In genomic region chr11:89736566-89736965, GRCh38 we compare ENCODE assay signal across 22 cellular contexts. TPM values are rescaled to one million over a fixed set of nuclear protein-coding genes. Genes with fewer than 3 reads are reported as not detected.
A peak's percentile ranks its signal among the peaks of the same experiment; 100 is the strongest.
DNase-seq lines count a peak whose midpoint lies in the region; ATAC-seq, FAIRE-seq and TF ChIP-seq lines count a peak whose summit lies in the region.
"Had no signal": no experiment of that assay in that cellular context is flagged by ENCODE, and none has a peak within 500 bp of the region (broad histone marks: within the 10 kb centered on the region; RNA-seq: fewer than 3 reads in every experiment).

No MANE protein-coding gene starts in this region.

- no peak for ATAC-seq in GM19023 (IDR thresholded peaks at IDR 0.05; ENCODE audit: unreplicated experiment)

- H3K9me3 ChIP-seq in kidney (ENCODE audit: control insufficient read depth in 1 of 2, low read length in 2 of 2), result no peaks in the 10 kb centered on the region
- H3K9me3 ChIP-seq in A673 (ENCODE audit: low read depth, low read length, poor library complexity, severe bottlenecking), result no peaks in the 10 kb centered on the region
- H3K9me3 ChIP-seq: Caco-2, SJCRH30 had no signal

- BruUV-seq in A673 (replicated peaks; lab: Mats Ljungman, UMichigan), result no TSS peak

- intact Hi-C loops in kidney (cut with DNase I), result no loop called here
- intact Hi-C loops in A673 (cut with micrococcal nuclease; ENCODE audit: unreplicated experiment), result no loop called here

- H3K4me1 ChIP-seq in kidney (ENCODE audit: control insufficient read depth in 1 of 2, insufficient read depth in 1 of 2, low read depth in 1 of 2, low read length in 2 of 2) (no peaks in the 10 kb centered on the region), A673 (ENCODE audit: insufficient read depth, low read length, poor library complexity, severe bottlenecking) (no peaks in the 10 kb centered on the region)
- H3K4me1 ChIP-seq: Caco-2, SJCRH30 had no signal

- no peak overlapping the region for H3K4me3 ChIP-seq in epithelial cell of esophagus (ENCODE audit: low read length)
- H3K4me3 ChIP-seq in kidney (ENCODE audit: low read length in 2 of 2), result no peak overlapping the region
- no peak overlapping the region for H3K4me3 ChIP-seq in A673 (ENCODE audit: low read depth, low read length, poor library complexity, severe bottlenecking)
- H3K4me3 ChIP-seq: SJCRH30 had no signal

- no peak overlapping the region for H3K9ac ChIP-seq in kidney (ENCODE audit: low read length in 2 of 2)

- CTCF ChIA-PET in A673 (lab: Charles Lee), result no interaction called here

- no peak for TF ChIP-seq CTCF in epithelial cell of esophagus (IDR thresholded peaks at IDR 0.05; ENCODE audit: insufficient read depth, low read depth, low read length, missing control alignments)
- no peak for TF ChIP-seq CTCF in kidney (IDR thresholded peaks at IDR 0.05; ENCODE audit: borderline replicate concordance, extremely low read depth, insufficient read depth)
- TF ChIP-seq CTCF in A673 (conservative IDR thresholded peaks at IDR 0.05; ENCODE audit: low read depth, low read length), result no peak

- DNase-seq in ELF-1 (ENCODE audit: low read depth, low spot score) (peak; percentile 8), SK-MEL-5 (ENCODE audit: low read depth, low spot score) (peak; percentile 30), epithelial cell of esophagus (ENCODE audit: low read depth) (peak; percentile 4), putamen (ENCODE audit: low spot score) (peak; percentile 55), kidney (no peak), A673 (ENCODE audit: low spot score) (no peak)
- DNase-seq: Caco-2; DMS153; EL; H9; IMR-90; Karpas-422; MM.1S; NCI-H1092 treated with DMSO at 0.1 percent for 48 hours; NCI-H1694 treated with DMSO at 0.1 percent for 48 hours; NCI-H69; NK-92 treated with Interleukin-12 subunit alpha and Interleukin-12 subunit beta, amount 100 ng/mL, for 24 hours; RPMI8226; SJCRH30 had no signal

- H3K27ac ChIP-seq in kidney (ENCODE audit: low read depth in 2 of 2, low read length in 2 of 2) (no peak overlapping the region), A673 (ENCODE audit: low read depth, low read length, poor library complexity, severe bottlenecking) (no peak overlapping the region)
- H3K27ac ChIP-seq: SJCRH30 had no signal

- H3K36me3 ChIP-seq in kidney (ENCODE audit: control insufficient read depth in 1 of 2, insufficient read depth in 2 of 2, low read length in 2 of 2) (no peaks in the 10 kb centered on the region), A673 (ENCODE audit: insufficient read depth, low read length, poor library complexity, severe bottlenecking) (no peaks in the 10 kb centered on the region)
- H3K36me3 ChIP-seq: SJCRH30 had no signal

- FAIRE-seq in kidney (lab: Jason Lieb, UNC), result no peak

- in situ Hi-C loops in SK-MEL-5 (cut with HindIII; ENCODE audit: low pct_unique_long_range_greater_than_20kb, low sequenced_read_pairs), result no loop called here

- H3K27me3 ChIP-seq in A673 (replicated peaks; ENCODE audit: insufficient read depth, low read depth, low read length, poor library complexity), result peaks cover 4% of the 10 kb centered on the region
- H3K27me3 ChIP-seq: SJCRH30 had no signal

- POLR2A ChIA-PET in A673 (lab: Charles Lee; ENCODE audit: low non-redundant PET), result no interaction called here

RNA-seq across cellular contexts. Expression of gene TRIM77, which starts 26.5 kb away (rescaled TPM):
- total RNA-seq in SK-MEL-5 (2014; rRNA removed; shearing (Covaris generic)), result not detected in 2 replicates
- polyA plus RNA-seq in SK-MEL-5 (2015; cell fraction: cytosol; rRNA removed), result not detected in 2 replicates
- not detected in 2 replicates for polyA plus RNA-seq in SK-MEL-5 (2015; cell fraction: nucleus; rRNA removed)
- not detected for total RNA-seq in kidney
- polyA plus RNA-seq in kidney (ENCODE audit: insufficient read depth, low read depth, low replicate concordance), result not detected
- total RNA-seq in A673 (2021), result not detected in 2 replicates
- total RNA-seq: Caco-2, H9, IMR-90, OCI-LY7, SJCRH30 had no signal
- polyA plus RNA-seq: CD14-positive monocyte, IMR-90 had no signal

Comparison
In these comparisons a context has a peak if more than half of its experiments do, and no peak if none do; other contexts are left out.
1. DNase-seq: peak in ELF-1 (single experiment), SK-MEL-5 (single experiment), epithelial cell of esophagus (single experiment) and putamen (single experiment); none in kidney (single experiment) and A673 (single experiment).